13 cellular contexts compared by ENCODE assay signal in genomic region chr4:26127851-26128337, GRCh38.
DNase-seq lines count a peak whose midpoint lies in the region; ATAC-seq and TF ChIP-seq lines count a peak whose summit lies in the region.
"Had no signal": no experiment of that assay in that cellular context is flagged by ENCODE, and none has a peak within 500 bp of the region (broad histone marks: within the 10 kb centered on the region; RNA-seq: fewer than 3 reads in every experiment).

No MANE protein-coding gene starts in this region.

- H3K4me1 Mint-ChIP-seq in stimulated activated effector memory CD8-positive, alpha-beta T cell treated with anti-CD3 and anti-CD28 coated beads, Interleukin-12 subunit alpha, Interleukin-12 subunit beta, amount 100 ng/mL, for 72 hours = peaks cover 67% of the 10 kb centered on the region

- H3K36me3 ChIP-seq in SJCRH30 = no peaks in the 10 kb centered on the region
- H3K36me3 ChIP-seq: heart left ventricle, transverse colon had no signal

- TF ChIP-seq CTCF in epithelial cell of proximal tubule (conservative IDR thresholded peaks at IDR 0.05; ENCODE audit: low read depth, low read length) (peak; percentile 7), GM20000 (IDR thresholded peaks at IDR 0.05; ENCODE audit: extremely low read depth, missing control alignments) (no peak)

- H3K27ac Mint-ChIP-seq in stimulated activated effector memory CD8-positive, alpha-beta T cell treated with anti-CD3 and anti-CD28 coated beads, Interleukin-12 subunit alpha, Interleukin-12 subunit beta, amount 100 ng/mL, for 72 hours = no peak overlapping the region
- H3K27ac Mint-ChIP-seq: T-helper 1 cell treated with Interleukin-12 subunit alpha and Interleukin-12 subunit beta and Interleukin-4 antibody, amounts not matched to agents 30 μg/mL and 1 μg/mL, for 36 hours had no signal

- H3K4me3 Mint-ChIP-seq in stimulated activated effector memory CD8-positive, alpha-beta T cell treated with anti-CD3 and anti-CD28 coated beads, Interleukin-12 subunit alpha, Interleukin-12 subunit beta, amount 100 ng/mL, for 72 hours = no peak overlapping the region
- H3K4me3 Mint-ChIP-seq: T-helper 1 cell treated with Interleukin-12 subunit alpha and Interleukin-12 subunit beta and Interleukin-4 antibody, amounts not matched to agents 30 μg/mL and 1 μg/mL, for 36 hours had no signal

- H3K4me1 ChIP-seq in SJCRH30 = peaks cover 2% of the 10 kb centered on the region; the same call in 1 of the 2 replicates
- H3K4me1 ChIP-seq: transverse colon had no signal

- ATAC-seq in stimulated activated effector memory CD8-positive, alpha-beta T cell treated with anti-CD3 and anti-CD28 coated beads, Interleukin-12 subunit alpha, Interleukin-12 subunit beta, amount 100 ng/mL, for 72 hours = peak; percentile 3
- ATAC-seq in GM18873 (IDR thresholded peaks at IDR 0.05; ENCODE audit: low FRiP score, unreplicated experiment) = no peak
- ATAC-seq: Panc1 had no signal

- peaks cover 6% of the 10 kb centered on the region for H3K9me3 Mint-ChIP-seq in stimulated activated effector memory CD8-positive, alpha-beta T cell treated with anti-CD3 and anti-CD28 coated beads, Interleukin-12 subunit alpha, Interleukin-12 subunit beta, amount 100 ng/mL, for 72 hours

- DNase-seq in NCI-H226 = peak; percentile 50
- DNase-seq in epithelial cell of proximal tubule (ENCODE audit: low read depth) = no peak
- no peak for DNase-seq in stimulated activated effector memory CD8-positive, alpha-beta T cell treated with anti-CD3 and anti-CD28 coated beads, Interleukin-12 subunit alpha, Interleukin-12 subunit beta, amount 100 ng/mL, for 72 hours (ENCODE audit: low spot score in 2 of 2)
- no peak for DNase-seq in SJCRH30
- DNase-seq in GM20000 (ENCODE audit: low spot score) = no peak
- DNase-seq: activated T-cell treated with anti-CD3 and anti-CD28 coated beads for 4 hours; heart left ventricle; stimulated activated CD4-positive, alpha-beta T cell treated with anti-CD3 and anti-CD28 coated beads, Interleukin-1b, Interleukin-23, amount 100 ng/mL, for 48 hours; transverse colon had no signal

- H3K27me3 ChIP-seq in SJCRH30 = no peaks in the 10 kb centered on the region
- H3K27me3 ChIP-seq: heart left ventricle, transverse colon had no signal

- H3K4me3 ChIP-seq in epithelial cell of proximal tubule (ENCODE audit: low read depth, low read length) = no peak overlapping the region
- no peak overlapping the region for H3K4me3 ChIP-seq in SJCRH30
- H3K4me3 ChIP-seq: heart left ventricle, transverse colon had no signal

- H3K9me3 ChIP-seq in SJCRH30 (replicated peaks) = no peaks in the 10 kb centered on the region
- H3K9me3 ChIP-seq: transverse colon had no signal

- TF ChIP-seq EP300 in Ishikawa (IDR thresholded peaks at IDR 0.05; ENCODE audit: borderline replicate concordance) = no peak

- H3K27ac ChIP-seq in SJCRH30 = no peak overlapping the region
- H3K27ac ChIP-seq: heart left ventricle, transverse colon had no signal

- TF ChIP-seq RAD21 in Ishikawa (IDR thresholded peaks at IDR 0.05; ENCODE audit: low read depth) = no peak

- peaks cover 19% of the 10 kb centered on the region for H3K36me3 Mint-ChIP-seq in stimulated activated effector memory CD8-positive, alpha-beta T cell treated with anti-CD3 and anti-CD28 coated beads, Interleukin-12 subunit alpha, Interleukin-12 subunit beta, amount 100 ng/mL, for 72 hours

TF ChIP-seq in Ishikawa, 13 proteins besides CTCF, POLR2A, EP300 and RAD21:
- TF ChIP-seq USF1 (IDR thresholded peaks at IDR 0.05) (no peak), CREB1 (IDR thresholded peaks at IDR 0.05; ENCODE audit: low read depth) (no peak), CEBPB (IDR thresholded peaks at IDR 0.05) (no peak), REST (IDR thresholded peaks at IDR 0.05; ENCODE audit: low read depth) (no peak), YY1 (IDR thresholded peaks at IDR 0.05; ENCODE audit: low read depth) (no peak), NFIC (IDR thresholded peaks at IDR 0.05) (peak; percentile 58; the same call in 1 of the 2 replicates), FOXM1 (IDR thresholded peaks at IDR 0.05; ENCODE audit: borderline replicate concordance, low read depth) (no peak)
